In genomic region chr2:72685666-72686065, GRCh38 we compare ENCODE assay signal across 23 cellular contexts.
A peak's percentile ranks its signal among the peaks of the same experiment; 100 is the strongest.
DNase-seq lines count a peak whose midpoint lies in the region; ATAC-seq, FAIRE-seq and TF ChIP-seq lines count a peak whose summit lies in the region.
"Had no signal": no experiment of that assay in that cellular context is flagged by ENCODE, and none has a peak within 500 bp of the region (broad histone marks: within the 10 kb centered on the region; RNA-seq: fewer than 3 reads in every experiment).

No MANE protein-coding gene starts in this region.

- H3K9me1 ChIP-seq in endothelial cell of umbilical vein (replicated peaks; ENCODE audit: control insufficient read depth, extremely low read depth, insufficient read depth, low read length), result no peaks in the 10 kb centered on the region

- H3K4me1 Mint-ChIP-seq in mesothelial cell of epicardium, result peaks cover 73% of the 10 kb centered on the region
- H3K4me1 Mint-ChIP-seq: CD14-positive monocyte; CD4-positive, alpha-beta memory T cell had no signal

- dilution Hi-C loops in endothelial cell of umbilical vein (cut with MboI; ENCODE audit: extremely low pct_ligation_motif_present, low sequenced_read_pairs), result no loop called here

- no peaks in the 10 kb centered on the region for H3K27me3 Mint-ChIP-seq in mesothelial cell of epicardium (ENCODE audit: low read depth)
- H3K27me3 Mint-ChIP-seq: CD4-positive, alpha-beta memory T cell had no signal

- H4K20me1 ChIP-seq in endothelial cell of umbilical vein (replicated peaks; ENCODE audit: control insufficient read depth, extremely low read depth, insufficient read depth, low read length), result no peaks in the 10 kb centered on the region
- H4K20me1 ChIP-seq in OCI-LY7 (ENCODE audit: insufficient read depth, low read length), result no peaks in the 10 kb centered on the region
- H4K20me1 ChIP-seq: BLaER1 had no signal

- FAIRE-seq in endothelial cell of umbilical vein (lab: Jason Lieb, UNC), result no peak
- FAIRE-seq: GM12891, GM19239, H54 had no signal

- no peaks in the 10 kb centered on the region for H3K9me3 Mint-ChIP-seq in mesothelial cell of epicardium
- H3K9me3 Mint-ChIP-seq: CD4-positive, alpha-beta memory T cell; GM23338 had no signal

- H3K4me3 Mint-ChIP-seq in mesothelial cell of epicardium, result no peak overlapping the region
- H3K4me3 Mint-ChIP-seq: CD14-positive monocyte; CD4-positive, alpha-beta memory T cell; GM23338 had no signal

- no peak for TF ChIP-seq POLR2A in endothelial cell of umbilical vein (IDR thresholded peaks at IDR 0.05; ENCODE audit: low read depth, low read length)
- no peak for TF ChIP-seq POLR2A in stomach (IDR thresholded peaks at IDR 0.05)

- TF ChIP-seq EP300 in stomach (IDR thresholded peaks at IDR 0.05), result no peak

- peaks cover 8% of the 10 kb centered on the region for H3K36me3 Mint-ChIP-seq in mesothelial cell of epicardium
- H3K36me3 Mint-ChIP-seq: CD14-positive monocyte had no signal

- CTCF ChIA-PET in A673 (lab: Charles Lee) (no interaction called here), endothelial cell of umbilical vein (lab: Charles Lee) (interaction anchor here (1.0 kb wide), 1 partner anchor 60 kb away, joined by 3 read pairs; no protein-coding TSS in a partner anchor), OCI-LY7 (lab: Charles Lee; ENCODE audit: unreplicated experiment) (no interaction called here)

- BruUV-seq in A673 (replicated peaks; lab: Mats Ljungman, UMichigan) (no TSS peak), endothelial cell of umbilical vein (replicated peaks; lab: Mats Ljungman, UMichigan) (no TSS peak), OCI-LY7 (replicated peaks; lab: Mats Ljungman, UMichigan) (no TSS peak)

- H3K9ac ChIP-seq in SK-N-MC (ENCODE audit: insufficient read length) (no peak overlapping the region), endothelial cell of umbilical vein (replicated peaks; ENCODE audit: extremely low read depth, insufficient read depth, low read length) (no peak overlapping the region)
- H3K9ac ChIP-seq: BLaER1 had no signal

- no peak for ATAC-seq in GM21360 (IDR thresholded peaks at IDR 0.05; ENCODE audit: unreplicated experiment)
- ATAC-seq: A549, GM23338, HCT116 had no signal

- 74 to 88% (median 82%) methylated on average over 2 of the region's 2 CpGs for WGBS in stomach, 5 donors

- H3K27ac Mint-ChIP-seq in mesothelial cell of epicardium, result peak overlapping the region; percentile 87
- H3K27ac Mint-ChIP-seq: CD14-positive monocyte; CD4-positive, alpha-beta memory T cell; GM23338 had no signal

- intact Hi-C loops in A673 (cut with micrococcal nuclease; ENCODE audit: unreplicated experiment), result no loop called here
- intact Hi-C loops in endothelial cell of umbilical vein (cut with micrococcal nuclease), result no loop called here
- intact Hi-C loops in stomach (cut with DNase I; ENCODE audit: low total_unique reads), result no loop called here
- intact Hi-C loops in OCI-LY7 (cut with micrococcal nuclease; ENCODE audit: unreplicated experiment), result no loop called here

- H3K79me2 ChIP-seq in endothelial cell of umbilical vein (ENCODE audit: control insufficient read depth, insufficient read depth, low read length), result no peaks in the 10 kb centered on the region
- H3K79me2 ChIP-seq in OCI-LY7 (ENCODE audit: insufficient read depth, low read depth, low read length), result no peaks in the 10 kb centered on the region

- in situ Hi-C loops in G401 (cut with HindIII; ENCODE audit: low sequenced_read_pairs), result no loop called here

- no peaks in the 10 kb centered on the region for H3K36me3 ChIP-seq in A673 (ENCODE audit: insufficient read depth, low read length, poor library complexity, severe bottlenecking)
- no peaks in the 10 kb centered on the region for H3K36me3 ChIP-seq in SK-N-MC (ENCODE audit: insufficient read depth, low read length)
- no peaks in the 10 kb centered on the region for H3K36me3 ChIP-seq in endothelial cell of umbilical vein (ENCODE audit: control insufficient read depth in 2 of 2, extremely low read depth in 1 of 2, insufficient read depth in 2 of 2, low read length in 2 of 2)
- peaks cover 0 to 4% (median 0%) of the 10 kb centered on the region in 4 donors for H3K36me3 ChIP-seq in stomach
- H3K36me3 ChIP-seq in OCI-LY7 (ENCODE audit: insufficient read depth, low read length), result no peaks in the 10 kb centered on the region
- H3K36me3 ChIP-seq: BLaER1 had no signal

- H3K9me2 ChIP-seq in OCI-LY7 (ENCODE audit: insufficient read depth, low read length), result no peaks in the 10 kb centered on the region

- H3K4me1 ChIP-seq in A673 (ENCODE audit: insufficient read depth, low read length, poor library complexity, severe bottlenecking) (peaks cover 17% of the 10 kb centered on the region), endothelial cell of umbilical vein (ENCODE audit: control insufficient read depth, extremely low read depth, insufficient read depth, low read length) (no peaks in the 10 kb centered on the region), stomach (peaks cover 0 to 17% (median 4%) of the 10 kb centered on the region in 4 donors), OCI-LY7 (ENCODE audit: insufficient read depth, low read length, poor library complexity, severe bottlenecking) (no peaks in the 10 kb centered on the region)
- H3K4me1 ChIP-seq: BLaER1 had no signal

- POLR2A ChIA-PET in A673 (lab: Charles Lee; ENCODE audit: low non-redundant PET) (no interaction called here), endothelial cell of umbilical vein (lab: Charles Lee) (no interaction called here), OCI-LY7 (lab: Charles Lee) (no interaction called here)

- H3K9me3 ChIP-seq in A673 (ENCODE audit: low read depth, low read length, poor library complexity, severe bottlenecking) (no peaks in the 10 kb centered on the region), SK-N-MC (ENCODE audit: low read depth, low read length) (no peaks in the 10 kb centered on the region), endothelial cell of umbilical vein (replicated peaks; ENCODE audit: control insufficient read depth, insufficient read depth, low read length) (no peaks in the 10 kb centered on the region), stomach (no peaks in the 10 kb centered on the region), OCI-LY7 (ENCODE audit: low read length) (no peaks in the 10 kb centered on the region)
- H3K9me3 ChIP-seq: A549, BLaER1 had no signal

- H3K4me2 ChIP-seq in endothelial cell of umbilical vein (ENCODE audit: insufficient read depth, low read length), result no peak overlapping the region
- no peak overlapping the region for H3K4me2 ChIP-seq in OCI-LY7 (ENCODE audit: low read length)
- H3K4me2 ChIP-seq: A549, BLaER1, GM23338 had no signal

- no peak for TF ChIP-seq CTCF in A673 (conservative IDR thresholded peaks at IDR 0.05; ENCODE audit: low read depth, low read length)
- no peak for TF ChIP-seq CTCF in endothelial cell of umbilical vein (IDR thresholded peaks at IDR 0.05; ENCODE audit: extremely low read depth in 1 of 2, insufficient read depth in 1 of 2, low read depth in 1 of 2, low read length in 2 of 2)
- no peak for TF ChIP-seq CTCF in mesothelial cell of epicardium (IDR thresholded peaks at IDR 0.05; ENCODE audit: unreplicated experiment)
- no peak for TF ChIP-seq CTCF in stomach (IDR thresholded peaks at IDR 0.05)
- no peak for TF ChIP-seq CTCF in OCI-LY7 (conservative IDR thresholded peaks at IDR 0.05; ENCODE audit: low read length)

- H3K4me3 ChIP-seq in A673 (ENCODE audit: low read depth, low read length, poor library complexity, severe bottlenecking) (no peak overlapping the region), SK-N-MC (no peak overlapping the region), endothelial cell of umbilical vein (replicated peaks in 1 of 3; ENCODE audit: insufficient read depth in 1 of 3, low read depth in 1 of 3, low read length in 3 of 3) (no peak overlapping the region), stomach (no peak overlapping the region), OCI-LY7 (ENCODE audit: low read depth, low read length, poor library complexity, severe bottlenecking) (no peak overlapping the region)
- H3K4me3 ChIP-seq: A549, BLaER1, GM23338 had no signal

- peak overlapping the region; percentile 49 for H3K27ac ChIP-seq in A673 (ENCODE audit: low read depth, low read length, poor library complexity, severe bottlenecking)
- peak overlapping the region; percentile 49; the same call in 1 of the 2 replicates for H3K27ac ChIP-seq in SK-N-MC
- H3K27ac ChIP-seq in endothelial cell of umbilical vein (ENCODE audit: insufficient read depth, low read depth, low read length), result no peak overlapping the region
- H3K27ac ChIP-seq in stomach, result no peak overlapping the region
- H3K27ac ChIP-seq in OCI-LY7 (ENCODE audit: low read depth, low read length, poor library complexity, severe bottlenecking), result no peak overlapping the region
- H3K27ac ChIP-seq: 22Rv1, A549, BLaER1 had no signal

- no peaks in the 10 kb centered on the region for H3K27me3 ChIP-seq in A673 (replicated peaks; ENCODE audit: insufficient read depth, low read depth, low read length, poor library complexity)
- H3K27me3 ChIP-seq in endothelial cell of umbilical vein (ENCODE audit: control insufficient read depth in 2 of 2, insufficient read depth in 2 of 2, low read length in 2 of 2), result no peaks in the 10 kb centered on the region
- no peaks in the 10 kb centered on the region for H3K27me3 ChIP-seq in stomach
- H3K27me3 ChIP-seq: BLaER1 had no signal

- H2AFZ ChIP-seq in endothelial cell of umbilical vein (ENCODE audit: low read depth, low read length) (no peak overlapping the region), OCI-LY7 (ENCODE audit: low read length) (no peak overlapping the region)
- H2AFZ ChIP-seq: GM23338 had no signal

- DNase-seq in A673 (ENCODE audit: low spot score) (peak; percentile 58), SK-N-MC (ENCODE audit: low read depth, low spot score) (no peak), endothelial cell of umbilical vein (ENCODE audit: low read depth, low spot score) (peak; percentile 53), mesothelial cell of epicardium (ENCODE audit: low spot score in 2 of 2, unreplicated experiment in 2 of 2) (no peak), stomach (no peak), OCI-LY7 (ENCODE audit: low spot score) (no peak), G401 (ENCODE audit: low spot score) (no peak)
- DNase-seq: Calu3; CD4-positive, alpha-beta memory T cell; DMS 273 treated with DMSO at 0.1 percent for 48 hours; DMS53; DND-41; EL had no signal

TF ChIP-seq in endothelial cell of umbilical vein, 7 proteins besides CTCF, POLR2A, EP300 and RAD21 (continues in another document):
- TF ChIP-seq JUN (IDR thresholded peaks at IDR 0.05; ENCODE audit: borderline replicate concordance, insufficient read depth, insufficient read length, low read depth) (no peak), POLR2AphosphoS5 (IDR thresholded peaks at IDR 0.05; ENCODE audit: insufficient read depth, low read depth, low read length) (no peak), MYC (IDR thresholded peaks at IDR 0.05; ENCODE audit: low read depth, low read length) (no peak), MAX (IDR thresholded peaks at IDR 0.05; ENCODE audit: insufficient read depth, insufficient read length) (no peak), EZH2 (IDR thresholded peaks at IDR 0.05; ENCODE audit: borderline replicate concordance, low read depth, low read length, severe bottlenecking) (no peak), FOS (IDR thresholded peaks at IDR 0.05; ENCODE audit: borderline replicate concordance, insufficient read depth, low read length) (no peak)

Comparison
In these comparisons a context has a peak if more than half of its experiments do, and no peak if none do; other contexts are left out.
1. DNase-seq: peak in A673 (single experiment) and endothelial cell of umbilical vein (single experiment); none in SK-N-MC (single experiment), mesothelial cell of epicardium (0 of 2), stomach (single experiment), OCI-LY7 (single experiment) and G401 (single experiment).
2. H3K27ac ChIP-seq: peak in A673 (single experiment) and SK-N-MC (single experiment); none in endothelial cell of umbilical vein (single experiment), stomach (0 of 5) and OCI-LY7 (single experiment).